Comparison of ENCODE assay signal across 16 cellular contexts in genomic region chr2:60505240-60505639, GRCh38. TPM values are rescaled to one million over a fixed set of nuclear protein-coding genes. Genes with fewer than 3 reads are reported as not detected.
A peak's percentile ranks its signal among the peaks of the same experiment; 100 is the strongest.
DNase-seq lines count a peak whose midpoint lies in the region; ATAC-seq, FAIRE-seq and TF ChIP-seq lines count a peak whose summit lies in the region.
"Had no signal": no experiment of that assay in that cellular context is flagged by ENCODE, and none has a peak within 500 bp of the region (broad histone marks: within the 10 kb centered on the region; RNA-seq: fewer than 3 reads in every experiment).

No MANE protein-coding gene starts in this region.

- H3K27me3 Mint-ChIP-seq in osteocyte (ENCODE audit: unreplicated experiment), result no peaks in the 10 kb centered on the region

- intact Hi-C loops in pancreas (cut with DNase I), result no loop called here

- no peaks in the 10 kb centered on the region for H3K9me3 ChIP-seq in pancreas
- H3K9me3 ChIP-seq in MG63, result no peaks in the 10 kb centered on the region
- H3K9me3 ChIP-seq: sigmoid colon had no signal

- H3K4me3 ChIP-seq in epithelial cell of esophagus (ENCODE audit: low read length), result no peak overlapping the region
- H3K4me3 ChIP-seq in pancreas, result no peak overlapping the region
- H3K4me3 ChIP-seq in MG63, result no peak overlapping the region
- H3K4me3 ChIP-seq: sigmoid colon had no signal

- TF ChIP-seq POLR2A in GM12892 (IDR thresholded peaks at IDR 0.05; ENCODE audit: low read depth, low read length), result no peak

- FAIRE-seq in GM12892 (lab: Jason Lieb, UNC), result peak; percentile 58
- FAIRE-seq in pancreas (lab: Jason Lieb, UNC), result no peak

- no peak overlapping the region for H3K27ac Mint-ChIP-seq in osteocyte (ENCODE audit: unreplicated experiment)

- H3K4me1 ChIP-seq in pancreas, result peaks cover 0 to 4% (median 0%) of the 10 kb centered on the region in 3 donors

- DNase-seq in GM12892 (ENCODE audit: insufficient read length) (no peak), NCI-H69 (lab: John Stamatoyannopoulos, UW) (peak; percentile 11), epithelial cell of esophagus (ENCODE audit: low read depth) (peak; percentile 89), pancreas (no peak), inferior parietal cortex (ENCODE audit: extremely low spot score) (no peak), NCI-H2227 (lab: John Stamatoyannopoulos, UW; ENCODE audit: unreplicated experiment) (no peak), osteocyte (ENCODE audit: extremely low spot score, unreplicated experiment) (no peak), MG63 (no peak)
- DNase-seq: activated CD4-positive, alpha-beta T cell treated with anti-CD3 and anti-CD28 coated beads for 4 hours; activated CD8-positive, alpha-beta memory T cell treated with anti-CD3 and anti-CD28 coated beads, Interleukin-2, amount 50 U/mL, for 4 hours; amygdala; KBM-7; kidney glomerular epithelial cell; midbrain; sigmoid colon; stimulated activated CD4-positive, alpha-beta T cell treated with anti-CD3 and anti-CD28 coated beads, Interleukin-2, amount 100 ng/mL, for 24 hours had no signal

- no peaks in the 10 kb centered on the region for H3K36me3 Mint-ChIP-seq in osteocyte (ENCODE audit: unreplicated experiment)

- H3K27me3 ChIP-seq in pancreas, result no peaks in the 10 kb centered on the region
- no peaks in the 10 kb centered on the region for H3K27me3 ChIP-seq in MG63
- H3K27me3 ChIP-seq: sigmoid colon had no signal

- no peak overlapping the region for H3K4me3 Mint-ChIP-seq in osteocyte (ENCODE audit: unreplicated experiment)

- no peaks in the 10 kb centered on the region for H3K36me3 ChIP-seq in pancreas
- H3K36me3 ChIP-seq in MG63, result no peaks in the 10 kb centered on the region
- H3K36me3 ChIP-seq: sigmoid colon had no signal

- peak; percentile 12 for TF ChIP-seq CTCF in epithelial cell of esophagus (IDR thresholded peaks at IDR 0.05; ENCODE audit: insufficient read depth, low read depth, low read length, missing control alignments)
- TF ChIP-seq CTCF in pancreas (IDR thresholded peaks at IDR 0.05), result no peak
- TF ChIP-seq CTCF in osteocyte (IDR thresholded peaks at IDR 0.05), result no peak

- peaks cover 7% of the 10 kb centered on the region for H3K4me1 Mint-ChIP-seq in osteocyte (ENCODE audit: unreplicated experiment)

- 66 to 67% methylated on average over 5 of the region's 5 CpGs for WGBS in pancreas, 2 donors

- H3K27ac ChIP-seq in pancreas, result no peak overlapping the region

- peak in 3 of 4 donors; percentile 19 to 59 (median 54) for ATAC-seq in pancreas

- H3K9me3 Mint-ChIP-seq in osteocyte (ENCODE audit: unreplicated experiment), result no peaks in the 10 kb centered on the region

RNA-seq across cellular contexts. Expression of gene BCL11A, which starts 48.2 kb away (rescaled TPM):
- 7.2 TPM for polyA plus RNA-seq in GM12892 (2012; ENCODE audit: missing spikeins)
- total RNA-seq in pancreas, result 10 to 100 TPM in 5 of 6 donors, 1 to 10 TPM in 1; 9.4 to 16.1 (median 13.3) TPM
- 1 to 10 TPM; 4.4 to 8.1 TPM for polyA plus RNA-seq in pancreas
- total RNA-seq in osteocyte, result 9.7 and 10.7 TPM in 2 replicates
- not detected in 2 replicates for total RNA-seq in MG63 (2014; rRNA removed; shearing (Covaris generic); ENCODE audit: low replicate concordance)

Comparison
In these comparisons a context has a peak if more than half of its experiments do, and no peak if none do; other contexts are left out.
1. DNase-seq: peak in NCI-H69 (single experiment) and epithelial cell of esophagus (single experiment); none in GM12892 (single experiment), pancreas (0 of 6), inferior parietal cortex (single experiment), NCI-H2227 (single experiment), osteocyte (single experiment) and MG63 (single experiment).
2. RNA of gene BCL11A, which starts 48.2 kb away (total RNA-seq): 9.4 to 16.1 TPM in pancreas and 9.7 to 10.7 TPM in osteocyte; not detected in MG63; every median in the first group is over 10 times any median in the second.